Comparison of ENCODE assay signal across 8 cellular contexts in the genomic region with DNA sequence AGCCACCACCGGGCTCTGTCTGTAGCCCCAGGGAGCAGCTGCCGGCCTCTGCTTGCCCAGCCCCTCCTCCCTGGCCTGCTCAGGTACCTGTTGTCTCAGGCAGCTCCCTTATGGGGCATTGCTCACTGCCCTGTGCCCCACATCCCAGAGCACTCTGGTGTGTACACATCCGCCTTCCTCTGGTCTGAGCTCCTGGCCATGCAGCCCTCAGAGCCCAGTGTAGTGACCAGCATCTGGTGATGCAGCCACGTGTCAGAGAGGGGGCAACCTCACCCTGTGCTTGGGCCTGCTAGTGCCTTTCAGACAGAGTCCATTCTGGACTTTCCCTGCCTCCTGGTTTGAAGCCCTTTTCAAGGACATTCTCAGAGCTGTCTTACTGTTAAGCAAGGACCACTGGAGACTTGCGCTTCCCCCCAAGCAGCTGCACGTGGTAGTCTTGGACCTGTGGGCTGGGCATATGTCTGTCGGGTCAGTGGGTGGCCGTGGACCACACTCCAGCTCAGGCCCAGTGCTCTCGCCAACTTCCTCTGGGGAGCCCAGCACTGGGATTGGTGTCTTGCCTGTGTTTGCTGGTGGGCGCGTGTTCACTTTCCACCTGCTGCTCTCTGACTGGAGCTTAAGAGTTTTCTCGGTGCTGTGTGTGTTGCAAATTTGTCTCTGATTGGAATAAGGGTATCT. TPM values are rescaled to one million over a fixed set of nuclear protein-coding genes. Genes with fewer than 3 reads are reported as not detected.
DNase-seq lines count a peak whose midpoint lies in the region; ATAC-seq and TF ChIP-seq lines count a peak whose summit lies in the region.

No MANE protein-coding gene starts in this region.

- no peaks in the 10 kb centered on the region for H3K9me2 ChIP-seq in SU-DHL-6 (replicated peaks; ENCODE audit: insufficient read depth, low read length)

- peak overlapping the region; percentile 72 for H3K27ac ChIP-seq in SU-DHL-6 (ENCODE audit: low read depth, low read length)

- CTCF ChIA-PET in Caco-2 (lab: Charles Lee) = no interaction called here

- no peak for DNase-seq in Caco-2
- peak; percentile 68 for DNase-seq in myocyte (ENCODE audit: low read depth)
- no peak for DNase-seq in NCI-H2029 treated with DMSO at 0.1 percent for 48 hours (lab: John Stamatoyannopoulos, UW)
- no peak for DNase-seq in NCI-H524 (lab: John Stamatoyannopoulos, UW)
- no peak for DNase-seq in activated gamma-delta T cell treated with Interleukin-2 at 50 U/mL for 16 hours
- no peak for DNase-seq in NCI-H2107 treated with DMSO at 0.1 percent for 48 hours (lab: John Stamatoyannopoulos, UW; ENCODE audit: unreplicated experiment)

- no peak overlapping the region for H3K4me3 Mint-ChIP-seq in Caco-2 (ENCODE audit: unreplicated experiment)

- TF ChIP-seq CTCF in Caco-2 (IDR thresholded peaks at IDR 0.05; ENCODE audit: insufficient read depth in 1 of 2, low read depth in 1 of 2, low read length in 1 of 2, severe bottlenecking in 1 of 2, unreplicated experiment in 1 of 2) = no peak
- no peak for TF ChIP-seq CTCF in SU-DHL-6 (IDR thresholded peaks at IDR 0.05; ENCODE audit: insufficient read depth, low read length, poor library complexity, severe bottlenecking)

- no peaks in the 10 kb centered on the region for H3K4me1 ChIP-seq in Caco-2

- H3K27ac Mint-ChIP-seq in Caco-2 (ENCODE audit: unreplicated experiment) = peak overlapping the region; percentile 81

- H3K79me2 ChIP-seq in SU-DHL-6 (ENCODE audit: insufficient read depth, low read length) = peaks cover 6% of the 10 kb centered on the region; the same call in 1 of the 2 replicates

- no peaks in the 10 kb centered on the region for H3K36me3 ChIP-seq in Caco-2 (ENCODE audit: control insufficient read depth, insufficient read depth, low read length)
- no peaks in the 10 kb centered on the region; the same call in 1 of the 2 replicates for H3K36me3 ChIP-seq in SU-DHL-6 (ENCODE audit: low read length)

- H3K4me2 ChIP-seq in SU-DHL-6 (ENCODE audit: low read depth, low read length, poor library complexity, severe bottlenecking) = peak overlapping the region; percentile 34

- POLR2A ChIA-PET in Caco-2 (lab: Charles Lee) = no interaction called here

- H3K4me3 ChIP-seq in Caco-2 (ENCODE audit: low read depth, low read length) = no peak overlapping the region
- no peak overlapping the region for H3K4me3 ChIP-seq in SU-DHL-6 (ENCODE audit: insufficient read depth, low read length, poor library complexity, severe bottlenecking)

- no peaks in the 10 kb centered on the region; the same call in 1 of the 2 replicates for H4K20me1 ChIP-seq in SU-DHL-6 (ENCODE audit: low read depth, low read length)

- H3K9me3 Mint-ChIP-seq in Caco-2 (ENCODE audit: unreplicated experiment) = no peaks in the 10 kb centered on the region

- H2AFZ ChIP-seq in SU-DHL-6 (ENCODE audit: low read depth, low read length, severe bottlenecking) = no peak overlapping the region

- H3K4me1 Mint-ChIP-seq in Caco-2 (ENCODE audit: low read depth, unreplicated experiment) = peaks cover 31% of the 10 kb centered on the region

- H3K27me3 Mint-ChIP-seq in Caco-2 (ENCODE audit: insufficient read depth, unreplicated experiment) = no peaks in the 10 kb centered on the region

- ATAC-seq in GM21737 (IDR thresholded peaks at IDR 0.05; ENCODE audit: unreplicated experiment) = peak; percentile 13

- H3K36me3 Mint-ChIP-seq in Caco-2 (ENCODE audit: insufficient read depth, unreplicated experiment) = peaks cover 55% of the 10 kb centered on the region

- intact Hi-C loops in Caco-2 (cut with micrococcal nuclease; ENCODE audit: unreplicated experiment) = no loop called here

- H3K9me3 ChIP-seq in Caco-2 (no peaks in the 10 kb centered on the region), SU-DHL-6 (ENCODE audit: insufficient read depth, low read length) (no peaks in the 10 kb centered on the region)

- H3F3A ChIP-seq in SU-DHL-6 (ENCODE audit: insufficient read depth) = peaks cover 18% of the 10 kb centered on the region

- BruUV-seq in Caco-2 (replicated peaks; lab: Mats Ljungman, UMichigan) = no TSS peak

- peak overlapping the region; percentile 9; the same call in 1 of the 2 replicates for H3K9ac ChIP-seq in SU-DHL-6 (ENCODE audit: low read length)

- H3K27me3 ChIP-seq in Caco-2 (replicated peaks; ENCODE audit: control insufficient read depth, insufficient read depth, low read length) (no peaks in the 10 kb centered on the region), SU-DHL-6 (ENCODE audit: low read length) (no peaks in the 10 kb centered on the region)

RNA-seq across cellular contexts. Expression of a gene that starts 30.7 kb away (rescaled TPM):
- total RNA-seq in Caco-2 (2022) (105 and 108 TPM in 2 replicates), myocyte (45.1 and 59.5 TPM in 2 replicates)
- polyA plus RNA-seq in myocyte (2012) = 32.5 TPM
